1 cellular context compared by ENCODE assay signal in genomic region chr3:134419214-134419965, GRCh38.
A peak's percentile ranks its signal among the peaks of the same experiment; 100 is the strongest.
TF ChIP-seq lines count a peak whose summit lies in the region.

No MANE protein-coding gene starts in this region.

TF ChIP-seq in HepG2, 621 proteins besides CTCF, POLR2A, EP300 and RAD21 (continued from another document and continues in another):
- peak; percentile 31; the same call in 1 of the 2 replicates for TF ChIP-seq ZNF350 (CRISPR knock-in tag; IDR thresholded peaks at IDR 0.05; ENCODE audit: borderline replicate concordance, low read depth)
- TF ChIP-seq ZNF33A (CRISPR knock-in tag; IDR thresholded peaks at IDR 0.05; ENCODE audit: borderline replicate concordance): no peak
- no peak for TF ChIP-seq HOXD1 (CRISPR knock-in tag; IDR thresholded peaks at IDR 0.05)
- TF ChIP-seq, protein P1, sequence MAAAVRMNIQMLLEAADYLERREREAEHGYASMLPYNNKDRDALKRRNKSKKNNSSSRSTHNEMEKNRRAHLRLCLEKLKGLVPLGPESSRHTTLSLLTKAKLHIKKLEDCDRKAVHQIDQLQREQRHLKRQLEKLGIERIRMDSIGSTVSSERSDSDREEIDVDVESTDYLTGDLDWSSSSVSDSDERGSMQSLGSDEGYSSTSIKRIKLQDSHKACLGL (CRISPR knock-in tag; IDR thresholded peaks at IDR 0.05): no peak
- TF ChIP-seq HDAC2 (CRISPR knock-in tag; IDR thresholded peaks at IDR 0.05): peak; percentile 67
- TF ChIP-seq SAP130 (CRISPR knock-in tag; IDR thresholded peaks at IDR 0.05; ENCODE audit: low read depth): peak; percentile 72
- TF ChIP-seq ONECUT2 (CRISPR knock-in tag; IDR thresholded peaks at IDR 0.05): no peak
- no peak for TF ChIP-seq EED (CRISPR knock-in tag; IDR thresholded peaks at IDR 0.05)
- no peak for TF ChIP-seq ZNF510 (CRISPR knock-in tag; IDR thresholded peaks at IDR 0.05; ENCODE audit: low read depth)
- 0 out of 2 replicates have a peak, but pooled peaks have one; percentile 38 for TF ChIP-seq DR1 (CRISPR knock-in tag; IDR thresholded peaks at IDR 0.05)
- no peak for TF ChIP-seq ZNF207 (IDR thresholded peaks at IDR 0.05; ENCODE audit: borderline replicate concordance)
- TF ChIP-seq ZNF431 (CRISPR knock-in tag; IDR thresholded peaks at IDR 0.05; ENCODE audit: borderline replicate concordance, low read depth): no peak
- no peak for TF ChIP-seq TERF1 (CRISPR knock-in tag; IDR thresholded peaks at IDR 0.05)
- no peak for TF ChIP-seq ZBTB14 (CRISPR knock-in tag; IDR thresholded peaks at IDR 0.05)
- TF ChIP-seq, protein P2, sequence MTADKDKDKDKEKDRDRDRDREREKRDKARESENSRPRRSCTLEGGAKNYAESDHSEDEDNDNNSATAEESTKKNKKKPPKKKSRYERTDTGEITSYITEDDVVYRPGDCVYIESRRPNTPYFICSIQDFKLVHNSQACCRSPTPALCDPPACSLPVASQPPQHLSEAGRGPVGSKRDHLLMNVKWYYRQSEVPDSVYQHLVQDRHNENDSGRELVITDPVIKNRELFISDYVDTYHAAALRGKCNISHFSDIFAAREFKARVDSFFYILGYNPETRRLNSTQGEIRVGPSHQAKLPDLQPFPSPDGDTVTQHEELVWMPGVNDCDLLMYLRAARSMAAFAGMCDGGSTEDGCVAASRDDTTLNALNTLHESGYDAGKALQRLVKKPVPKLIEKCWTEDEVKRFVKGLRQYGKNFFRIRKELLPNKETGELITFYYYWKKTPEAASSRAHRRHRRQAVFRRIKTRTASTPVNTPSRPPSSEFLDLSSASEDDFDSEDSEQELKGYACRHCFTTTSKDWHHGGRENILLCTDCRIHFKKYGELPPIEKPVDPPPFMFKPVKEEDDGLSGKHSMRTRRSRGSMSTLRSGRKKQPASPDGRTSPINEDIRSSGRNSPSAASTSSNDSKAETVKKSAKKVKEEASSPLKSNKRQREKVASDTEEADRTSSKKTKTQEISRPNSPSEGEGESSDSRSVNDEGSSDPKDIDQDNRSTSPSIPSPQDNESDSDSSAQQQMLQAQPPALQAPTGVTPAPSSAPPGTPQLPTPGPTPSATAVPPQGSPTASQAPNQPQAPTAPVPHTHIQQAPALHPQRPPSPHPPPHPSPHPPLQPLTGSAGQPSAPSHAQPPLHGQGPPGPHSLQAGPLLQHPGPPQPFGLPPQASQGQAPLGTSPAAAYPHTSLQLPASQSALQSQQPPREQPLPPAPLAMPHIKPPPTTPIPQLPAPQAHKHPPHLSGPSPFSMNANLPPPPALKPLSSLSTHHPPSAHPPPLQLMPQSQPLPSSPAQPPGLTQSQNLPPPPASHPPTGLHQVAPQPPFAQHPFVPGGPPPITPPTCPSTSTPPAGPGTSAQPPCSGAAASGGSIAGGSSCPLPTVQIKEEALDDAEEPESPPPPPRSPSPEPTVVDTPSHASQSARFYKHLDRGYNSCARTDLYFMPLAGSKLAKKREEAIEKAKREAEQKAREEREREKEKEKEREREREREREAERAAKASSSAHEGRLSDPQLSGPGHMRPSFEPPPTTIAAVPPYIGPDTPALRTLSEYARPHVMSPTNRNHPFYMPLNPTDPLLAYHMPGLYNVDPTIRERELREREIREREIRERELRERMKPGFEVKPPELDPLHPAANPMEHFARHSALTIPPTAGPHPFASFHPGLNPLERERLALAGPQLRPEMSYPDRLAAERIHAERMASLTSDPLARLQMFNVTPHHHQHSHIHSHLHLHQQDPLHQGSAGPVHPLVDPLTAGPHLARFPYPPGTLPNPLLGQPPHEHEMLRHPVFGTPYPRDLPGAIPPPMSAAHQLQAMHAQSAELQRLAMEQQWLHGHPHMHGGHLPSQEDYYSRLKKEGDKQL (CRISPR knock-in tag; IDR thresholded peaks at IDR 0.05; ENCODE audit: low read depth): 0 out of 2 replicates have a peak, but pooled peaks have one; percentile 27
- TF ChIP-seq ZBTB1 (CRISPR knock-in tag; IDR thresholded peaks at IDR 0.05; ENCODE audit: borderline replicate concordance): no peak
- 0 out of 2 replicates have a peak, but pooled peaks have one; percentile 26 for TF ChIP-seq HNF1A (IDR thresholded peaks at IDR 0.05; ENCODE audit: low read depth)
- TF ChIP-seq HNF1A (CRISPR knock-in tag; IDR thresholded peaks at IDR 0.05; ENCODE audit: borderline replicate concordance): peak; percentile 77; the same call in 1 of the 2 replicates
- no peak for TF ChIP-seq CHD2 (IDR thresholded peaks at IDR 0.05; ENCODE audit: low read depth, low read length)
- TF ChIP-seq, protein P3, sequence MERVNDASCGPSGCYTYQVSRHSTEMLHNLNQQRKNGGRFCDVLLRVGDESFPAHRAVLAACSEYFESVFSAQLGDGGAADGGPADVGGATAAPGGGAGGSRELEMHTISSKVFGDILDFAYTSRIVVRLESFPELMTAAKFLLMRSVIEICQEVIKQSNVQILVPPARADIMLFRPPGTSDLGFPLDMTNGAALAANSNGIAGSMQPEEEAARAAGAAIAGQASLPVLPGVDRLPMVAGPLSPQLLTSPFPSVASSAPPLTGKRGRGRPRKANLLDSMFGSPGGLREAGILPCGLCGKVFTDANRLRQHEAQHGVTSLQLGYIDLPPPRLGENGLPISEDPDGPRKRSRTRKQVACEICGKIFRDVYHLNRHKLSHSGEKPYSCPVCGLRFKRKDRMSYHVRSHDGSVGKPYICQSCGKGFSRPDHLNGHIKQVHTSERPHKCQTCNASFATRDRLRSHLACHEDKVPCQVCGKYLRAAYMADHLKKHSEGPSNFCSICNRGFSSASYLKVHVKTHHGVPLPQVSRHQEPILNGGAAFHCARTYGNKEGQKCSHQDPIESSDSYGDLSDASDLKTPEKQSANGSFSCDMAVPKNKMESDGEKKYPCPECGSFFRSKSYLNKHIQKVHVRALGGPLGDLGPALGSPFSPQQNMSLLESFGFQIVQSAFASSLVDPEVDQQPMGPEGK (CRISPR knock-in tag; IDR thresholded peaks at IDR 0.05): peak; percentile 66
- TF ChIP-seq ZNF746 (CRISPR knock-in tag; IDR thresholded peaks at IDR 0.05): no peak
- TF ChIP-seq, protein P4, sequence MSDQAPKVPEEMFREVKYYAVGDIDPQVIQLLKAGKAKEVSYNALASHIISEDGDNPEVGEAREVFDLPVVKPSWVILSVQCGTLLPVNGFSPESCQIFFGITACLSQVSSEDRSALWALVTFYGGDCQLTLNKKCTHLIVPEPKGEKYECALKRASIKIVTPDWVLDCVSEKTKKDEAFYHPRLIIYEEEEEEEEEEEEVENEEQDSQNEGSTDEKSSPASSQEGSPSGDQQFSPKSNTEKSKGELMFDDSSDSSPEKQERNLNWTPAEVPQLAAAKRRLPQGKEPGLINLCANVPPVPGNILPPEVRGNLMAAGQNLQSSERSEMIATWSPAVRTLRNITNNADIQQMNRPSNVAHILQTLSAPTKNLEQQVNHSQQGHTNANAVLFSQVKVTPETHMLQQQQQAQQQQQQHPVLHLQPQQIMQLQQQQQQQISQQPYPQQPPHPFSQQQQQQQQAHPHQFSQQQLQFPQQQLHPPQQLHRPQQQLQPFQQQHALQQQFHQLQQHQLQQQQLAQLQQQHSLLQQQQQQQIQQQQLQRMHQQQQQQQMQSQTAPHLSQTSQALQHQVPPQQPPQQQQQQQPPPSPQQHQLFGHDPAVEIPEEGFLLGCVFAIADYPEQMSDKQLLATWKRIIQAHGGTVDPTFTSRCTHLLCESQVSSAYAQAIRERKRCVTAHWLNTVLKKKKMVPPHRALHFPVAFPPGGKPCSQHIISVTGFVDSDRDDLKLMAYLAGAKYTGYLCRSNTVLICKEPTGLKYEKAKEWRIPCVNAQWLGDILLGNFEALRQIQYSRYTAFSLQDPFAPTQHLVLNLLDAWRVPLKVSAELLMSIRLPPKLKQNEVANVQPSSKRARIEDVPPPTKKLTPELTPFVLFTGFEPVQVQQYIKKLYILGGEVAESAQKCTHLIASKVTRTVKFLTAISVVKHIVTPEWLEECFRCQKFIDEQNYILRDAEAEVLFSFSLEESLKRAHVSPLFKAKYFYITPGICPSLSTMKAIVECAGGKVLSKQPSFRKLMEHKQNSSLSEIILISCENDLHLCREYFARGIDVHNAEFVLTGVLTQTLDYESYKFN (CRISPR knock-in tag; conservative IDR thresholded peaks at IDR 0.05): peak; percentile 91
- no peak for TF ChIP-seq ZNF256 (CRISPR knock-in tag; conservative IDR thresholded peaks at IDR 0.05)
- TF ChIP-seq ZNF672 (CRISPR knock-in tag; IDR thresholded peaks at IDR 0.05): no peak
- TF ChIP-seq ZNF83 (CRISPR knock-in tag; IDR thresholded peaks at IDR 0.05; ENCODE audit: borderline replicate concordance): no peak
- no peak for TF ChIP-seq CHCHD3 (CRISPR knock-in tag; IDR thresholded peaks at IDR 0.05)
- TF ChIP-seq, protein P5, sequence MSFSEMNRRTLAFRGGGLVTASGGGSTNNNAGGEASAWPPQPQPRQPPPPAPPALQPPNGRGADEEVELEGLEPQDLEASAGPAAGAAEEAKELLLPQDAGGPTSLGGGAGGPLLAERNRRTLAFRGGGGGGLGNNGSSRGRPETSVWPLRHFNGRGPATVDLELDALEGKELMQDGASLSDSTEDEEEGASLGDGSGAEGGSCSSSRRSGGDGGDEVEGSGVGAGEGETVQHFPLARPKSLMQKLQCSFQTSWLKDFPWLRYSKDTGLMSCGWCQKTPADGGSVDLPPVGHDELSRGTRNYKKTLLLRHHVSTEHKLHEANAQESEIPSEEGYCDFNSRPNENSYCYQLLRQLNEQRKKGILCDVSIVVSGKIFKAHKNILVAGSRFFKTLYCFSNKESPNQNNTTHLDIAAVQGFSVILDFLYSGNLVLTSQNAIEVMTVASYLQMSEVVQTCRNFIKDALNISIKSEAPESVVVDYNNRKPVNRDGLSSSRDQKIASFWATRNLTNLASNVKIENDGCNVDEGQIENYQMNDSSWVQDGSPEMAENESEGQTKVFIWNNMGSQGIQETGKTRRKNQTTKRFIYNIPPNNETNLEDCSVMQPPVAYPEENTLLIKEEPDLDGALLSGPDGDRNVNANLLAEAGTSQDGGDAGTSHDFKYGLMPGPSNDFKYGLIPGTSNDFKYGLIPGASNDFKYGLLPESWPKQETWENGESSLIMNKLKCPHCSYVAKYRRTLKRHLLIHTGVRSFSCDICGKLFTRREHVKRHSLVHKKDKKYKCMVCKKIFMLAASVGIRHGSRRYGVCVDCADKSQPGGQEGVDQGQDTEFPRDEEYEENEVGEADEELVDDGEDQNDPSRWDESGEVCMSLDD (CRISPR knock-in tag; IDR thresholded peaks at IDR 0.05; ENCODE audit: borderline replicate concordance): no peak
- TF ChIP-seq, protein P6, sequence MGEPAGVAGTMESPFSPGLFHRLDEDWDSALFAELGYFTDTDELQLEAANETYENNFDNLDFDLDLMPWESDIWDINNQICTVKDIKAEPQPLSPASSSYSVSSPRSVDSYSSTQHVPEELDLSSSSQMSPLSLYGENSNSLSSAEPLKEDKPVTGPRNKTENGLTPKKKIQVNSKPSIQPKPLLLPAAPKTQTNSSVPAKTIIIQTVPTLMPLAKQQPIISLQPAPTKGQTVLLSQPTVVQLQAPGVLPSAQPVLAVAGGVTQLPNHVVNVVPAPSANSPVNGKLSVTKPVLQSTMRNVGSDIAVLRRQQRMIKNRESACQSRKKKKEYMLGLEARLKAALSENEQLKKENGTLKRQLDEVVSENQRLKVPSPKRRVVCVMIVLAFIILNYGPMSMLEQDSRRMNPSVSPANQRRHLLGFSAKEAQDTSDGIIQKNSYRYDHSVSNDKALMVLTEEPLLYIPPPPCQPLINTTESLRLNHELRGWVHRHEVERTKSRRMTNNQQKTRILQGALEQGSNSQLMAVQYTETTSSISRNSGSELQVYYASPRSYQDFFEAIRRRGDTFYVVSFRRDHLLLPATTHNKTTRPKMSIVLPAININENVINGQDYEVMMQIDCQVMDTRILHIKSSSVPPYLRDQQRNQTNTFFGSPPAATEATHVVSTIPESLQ (CRISPR knock-in tag; conservative IDR thresholded peaks at IDR 0.05): no peak
